Comparison of ENCODE assay signal across 8 cellular contexts in genomic region chr14:91858536-91859275, GRCh38. TPM values are rescaled to one million over a fixed set of nuclear protein-coding genes. Genes with fewer than 3 reads are reported as not detected.
DNase-seq lines count a peak whose midpoint lies in the region; ATAC-seq and TF ChIP-seq lines count a peak whose summit lies in the region.

No MANE protein-coding gene starts in this region.

- H3K27me3 Mint-ChIP-seq in activated CD4-positive, alpha-beta memory T cell treated with anti-CD3 and anti-CD28 coated beads for 36 hours, result no peaks in the 10 kb centered on the region

- peak overlapping the region; percentile 49 for H3K4me3 Mint-ChIP-seq in activated CD4-positive, alpha-beta memory T cell treated with anti-CD3 and anti-CD28 coated beads for 36 hours

- peak; percentile 53 for ATAC-seq in GM18499 (IDR thresholded peaks at IDR 0.05; ENCODE audit: insufficient read depth, unreplicated experiment)
- ATAC-seq in HG03135 (IDR thresholded peaks at IDR 0.05; ENCODE audit: unreplicated experiment), result peak; percentile 82
- peak; percentile 61 for ATAC-seq in left colon

- intact Hi-C loops in activated CD4-positive, alpha-beta memory T cell treated with anti-CD3 and anti-CD28 coated beads for 36 hours (cut with micrococcal nuclease), result loop anchor here (1.0 to 2.0 kb wide), 2 partner anchors 8 to 14 kb away; no protein-coding TSS in a partner anchor
- intact Hi-C loops in left colon (cut with DNase I, micrococcal nuclease), result no loop called here

- CTCF ChIA-PET in activated CD4-positive, alpha-beta memory T cell treated with anti-CD3 and anti-CD28 coated beads for 36 hours (lab: Charles Lee), result interaction anchor here (1.0 to 1.8 kb wide), 10 partner anchors 8 to 508 kb away, joined by 3 to 9 read pairs (median 4); partner anchors contain the start of gene TC2N

- H3K9me3 Mint-ChIP-seq in activated CD4-positive, alpha-beta memory T cell treated with anti-CD3 and anti-CD28 coated beads for 36 hours, result no peaks in the 10 kb centered on the region

- no peak overlapping the region for H3K4me3 ChIP-seq in coronary artery

- no peak for TF ChIP-seq CTCF in coronary artery (IDR thresholded peaks at IDR 0.05)

- DNase-seq in AG08395 (ENCODE audit: low spot score) (peak; percentile 89), left colon (no peak), iPS-NIHi11 (ENCODE audit: low spot score) (no peak), AML-193 (lab: John Stamatoyannopoulos, UW) (no peak), coronary artery (ENCODE audit: low spot score) (no peak)
- DNase-seq in activated CD4-positive, alpha-beta memory T cell treated with anti-CD3 and anti-CD28 coated beads for 36 hours, result peak; percentile 61

- peak overlapping the region; percentile 78 for H3K27ac Mint-ChIP-seq in activated CD4-positive, alpha-beta memory T cell treated with anti-CD3 and anti-CD28 coated beads for 36 hours

- H3K36me3 Mint-ChIP-seq in activated CD4-positive, alpha-beta memory T cell treated with anti-CD3 and anti-CD28 coated beads for 36 hours, result peaks cover 2% of the 10 kb centered on the region

- peaks cover 89% of the 10 kb centered on the region for H3K4me1 Mint-ChIP-seq in activated CD4-positive, alpha-beta memory T cell treated with anti-CD3 and anti-CD28 coated beads for 36 hours (ENCODE audit: low read depth)

- H3K27ac ChIP-seq in coronary artery, result peak overlapping the region in 1 of 2 donors; percentile 24

- POLR2A ChIA-PET in activated CD4-positive, alpha-beta memory T cell treated with anti-CD3 and anti-CD28 coated beads for 36 hours (lab: Charles Lee), result interaction anchor here (1.0 to 1.6 kb wide), 4 partner anchors 8 to 53 kb away, joined by 4 to 8 read pairs (median 6); partner anchors contain the start of gene TC2N

RNA-seq across cellular contexts. Expression of gene TC2N, which starts 8.6 kb away (rescaled TPM):
- total RNA-seq in activated CD4-positive, alpha-beta memory T cell treated with anti-CD3 and anti-CD28 coated beads for 36 hours, result 10 to 100 TPM; 44.9 to 46.6 TPM
- 10 to 100 TPM; 65.2 to 97.2 TPM for total RNA-seq in left colon

Comparison
In these comparisons a context has a peak if more than half of its experiments do, and no peak if none do; other contexts are left out.
1. DNase-seq: peak in AG08395 (single experiment) and activated CD4-positive, alpha-beta memory T cell treated with anti-CD3 and anti-CD28 coated beads for 36 hours (single experiment); none in left colon (0 of 2), iPS-NIHi11 (single experiment), AML-193 (0 of 2) and coronary artery (single experiment).
2. Peak in every context shown above with its lines, with median percentiles within 50 percentile points of each other: ATAC-seq.